1 cellular context compared by ENCODE assay signal in the genomic region with DNA sequence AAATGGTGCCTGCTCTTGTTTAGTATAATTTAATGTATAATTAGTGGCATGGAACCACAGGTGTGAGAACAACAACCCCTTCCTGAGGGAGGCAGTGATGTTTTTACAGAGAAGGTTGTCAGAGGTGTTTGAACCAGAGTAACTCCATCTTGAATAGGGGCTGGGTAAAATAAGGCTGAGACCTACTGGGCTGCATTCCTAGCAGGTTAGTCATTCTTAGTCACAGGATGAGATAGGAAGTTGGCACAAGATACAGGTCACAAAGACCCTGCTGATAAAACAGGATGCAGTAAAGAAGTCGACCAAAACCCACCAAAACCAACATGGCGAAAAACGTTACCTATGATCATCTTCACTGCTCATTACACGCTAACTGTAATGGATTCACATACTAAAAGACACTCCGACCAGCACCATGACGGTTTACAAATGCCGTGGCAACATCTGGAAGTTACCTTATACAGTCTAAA.
A peak's percentile ranks its signal among the peaks of the same experiment; 100 is the strongest.
TF ChIP-seq lines count a peak whose summit lies in the region.

No MANE protein-coding gene starts in this region.

TF ChIP-seq in K562, 482 proteins besides CTCF, POLR2A, EP300 and RAD21 (continued from another document and continues in another):
- TF ChIP-seq PYGO2 (tag; IDR thresholded peaks at IDR 0.05) (peak; percentile 100), ARID1B (IDR thresholded peaks at IDR 0.05) (peak; percentile 25; the same call in 1 of the 2 replicates), MTA2 (IDR thresholded peaks at IDR 0.05; ENCODE audit: low read depth) (no peak), TCFL5 (CRISPR knock-in tag; conservative IDR thresholded peaks at IDR 0.05) (peak; percentile 81), CHD4 (IDR thresholded peaks at IDR 0.05; ENCODE audit: insufficient read depth, insufficient replicate concordance, low read depth, low read length, poor library complexity, severe bottlenecking) (no peak), POLR2H (tag; IDR thresholded peaks at IDR 0.05; ENCODE audit: low read depth) (peak; percentile 85), ZNF707 (CRISPR knock-in tag; conservative IDR thresholded peaks at IDR 0.05) (no peak; the same call in 1 of the 2 replicates), MED1 (CRISPR knock-in tag; IDR thresholded peaks at IDR 0.05; ENCODE audit: borderline replicate concordance) (no peak), BMI1 (IDR thresholded peaks at IDR 0.05; ENCODE audit: low read length) (no peak), NCOR1 (IDR thresholded peaks at IDR 0.05) (no peak), DIDO1 (tag; IDR thresholded peaks at IDR 0.05; ENCODE audit: low read depth) (peak; percentile 98), PHF20 (IDR thresholded peaks at IDR 0.05; ENCODE audit: partially characterized antibody) (no peak), SAFB (IDR thresholded peaks at IDR 0.05; ENCODE audit: borderline replicate concordance, low read depth, low read length) (no peak), IRF2 (CRISPR knock-in tag; IDR thresholded peaks at IDR 0.05) (no peak), TEAD1 (CRISPR knock-in tag; IDR thresholded peaks at IDR 0.05) (peak; percentile 23 to 97; a peak in 2 of 4 replicates), SREBF2 (CRISPR knock-in tag; IDR thresholded peaks at IDR 0.05) (no peak), MTA1 (IDR thresholded peaks at IDR 0.05; ENCODE audit: borderline replicate concordance) (no peak), ZNF76 (CRISPR knock-in tag; IDR thresholded peaks at IDR 0.05; ENCODE audit: borderline replicate concordance) (peak; percentile 98), FOXK2 (conservative IDR thresholded peaks at IDR 0.05 in 1 of 2, IDR thresholded peaks at IDR 0.05 in 1 of 2; ENCODE audit: low read depth in 2 of 2) (no peak), CHD1 (IDR thresholded peaks at IDR 0.05; ENCODE audit: low read length) (no peak), ZNF232 (CRISPR knock-in tag; IDR thresholded peaks at IDR 0.05) (no peak), MYNN (IDR thresholded peaks at IDR 0.05) (no peak), MYNN (CRISPR knock-in tag; IDR thresholded peaks at IDR 0.05) (no peak)
- TF ChIP-seq, protein P1, sequence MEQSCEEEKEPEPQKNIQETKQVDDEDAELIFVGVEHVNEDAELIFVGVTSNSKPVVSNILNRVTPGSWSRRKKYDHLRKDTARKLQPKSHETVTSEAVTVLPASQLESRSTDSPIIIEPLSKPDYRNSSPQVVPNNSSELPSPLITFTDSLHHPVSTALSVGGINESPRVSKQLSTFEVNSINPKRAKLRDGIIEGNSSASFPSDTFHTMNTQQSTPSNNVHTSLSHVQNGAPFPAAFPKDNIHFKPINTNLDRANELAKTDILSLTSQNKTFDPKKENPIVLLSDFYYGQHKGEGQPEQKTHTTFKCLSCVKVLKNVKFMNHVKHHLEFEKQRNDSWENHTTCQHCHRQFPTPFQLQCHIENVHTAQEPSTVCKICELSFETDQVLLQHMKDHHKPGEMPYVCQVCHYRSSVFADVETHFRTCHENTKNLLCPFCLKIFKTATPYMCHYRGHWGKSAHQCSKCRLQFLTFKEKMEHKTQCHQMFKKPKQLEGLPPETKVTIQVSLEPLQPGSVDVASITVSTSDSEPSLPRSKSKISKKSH (CRISPR knock-in tag; IDR thresholded peaks at IDR 0.05), result no peak
- TF ChIP-seq, protein P2, sequence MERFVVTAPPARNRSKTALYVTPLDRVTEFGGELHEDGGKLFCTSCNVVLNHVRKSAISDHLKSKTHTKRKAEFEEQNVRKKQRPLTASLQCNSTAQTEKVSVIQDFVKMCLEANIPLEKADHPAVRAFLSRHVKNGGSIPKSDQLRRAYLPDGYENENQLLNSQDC (CRISPR knock-in tag; IDR thresholded peaks at IDR 0.05), result no peak
- TF ChIP-seq, protein P3, sequence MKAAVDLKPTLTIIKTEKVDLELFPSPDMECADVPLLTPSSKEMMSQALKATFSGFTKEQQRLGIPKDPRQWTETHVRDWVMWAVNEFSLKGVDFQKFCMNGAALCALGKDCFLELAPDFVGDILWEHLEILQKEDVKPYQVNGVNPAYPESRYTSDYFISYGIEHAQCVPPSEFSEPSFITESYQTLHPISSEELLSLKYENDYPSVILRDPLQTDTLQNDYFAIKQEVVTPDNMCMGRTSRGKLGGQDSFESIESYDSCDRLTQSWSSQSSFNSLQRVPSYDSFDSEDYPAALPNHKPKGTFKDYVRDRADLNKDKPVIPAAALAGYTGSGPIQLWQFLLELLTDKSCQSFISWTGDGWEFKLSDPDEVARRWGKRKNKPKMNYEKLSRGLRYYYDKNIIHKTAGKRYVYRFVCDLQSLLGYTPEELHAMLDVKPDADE (conservative IDR thresholded peaks at IDR 0.05; ENCODE audit: control insufficient read depth, low read depth, low read length), result no peak
- TF ChIP-seq, protein P4, sequence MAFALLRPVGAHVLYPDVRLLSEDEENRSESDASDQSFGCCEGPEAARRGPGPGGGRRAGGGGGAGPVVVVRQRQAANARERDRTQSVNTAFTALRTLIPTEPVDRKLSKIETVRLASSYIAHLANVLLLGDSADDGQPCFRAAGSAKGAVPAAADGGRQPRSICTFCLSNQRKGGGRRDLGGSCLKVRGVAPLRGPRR (CRISPR knock-in tag; IDR thresholded peaks at IDR 0.05), result no peak
- TF ChIP-seq, protein P5, sequence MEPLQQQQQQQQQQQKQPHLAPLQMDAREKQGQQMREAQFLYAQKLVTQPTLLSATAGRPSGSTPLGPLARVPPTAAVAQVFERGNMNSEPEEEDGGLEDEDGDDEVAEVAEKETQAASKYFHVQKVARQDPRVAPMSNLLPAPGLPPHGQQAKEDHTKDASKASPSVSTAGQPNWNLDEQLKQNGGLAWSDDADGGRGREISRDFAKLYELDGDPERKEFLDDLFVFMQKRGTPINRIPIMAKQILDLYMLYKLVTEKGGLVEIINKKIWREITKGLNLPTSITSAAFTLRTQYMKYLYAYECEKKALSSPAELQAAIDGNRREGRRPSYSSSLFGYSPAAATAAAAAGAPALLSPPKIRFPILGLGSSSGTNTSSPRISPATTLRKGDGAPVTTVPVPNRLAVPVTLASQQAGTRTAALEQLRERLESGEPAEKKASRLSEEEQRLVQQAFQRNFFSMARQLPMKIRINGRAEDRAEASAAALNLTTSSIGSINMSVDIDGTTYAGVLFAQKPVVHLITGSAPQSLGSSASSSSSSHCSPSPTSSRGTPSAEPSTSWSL (CRISPR knock-in tag; IDR thresholded peaks at IDR 0.05; ENCODE audit: borderline replicate concordance), result peak; percentile 85; the same call in 1 of the 2 replicates
- TF ChIP-seq, protein P6, sequence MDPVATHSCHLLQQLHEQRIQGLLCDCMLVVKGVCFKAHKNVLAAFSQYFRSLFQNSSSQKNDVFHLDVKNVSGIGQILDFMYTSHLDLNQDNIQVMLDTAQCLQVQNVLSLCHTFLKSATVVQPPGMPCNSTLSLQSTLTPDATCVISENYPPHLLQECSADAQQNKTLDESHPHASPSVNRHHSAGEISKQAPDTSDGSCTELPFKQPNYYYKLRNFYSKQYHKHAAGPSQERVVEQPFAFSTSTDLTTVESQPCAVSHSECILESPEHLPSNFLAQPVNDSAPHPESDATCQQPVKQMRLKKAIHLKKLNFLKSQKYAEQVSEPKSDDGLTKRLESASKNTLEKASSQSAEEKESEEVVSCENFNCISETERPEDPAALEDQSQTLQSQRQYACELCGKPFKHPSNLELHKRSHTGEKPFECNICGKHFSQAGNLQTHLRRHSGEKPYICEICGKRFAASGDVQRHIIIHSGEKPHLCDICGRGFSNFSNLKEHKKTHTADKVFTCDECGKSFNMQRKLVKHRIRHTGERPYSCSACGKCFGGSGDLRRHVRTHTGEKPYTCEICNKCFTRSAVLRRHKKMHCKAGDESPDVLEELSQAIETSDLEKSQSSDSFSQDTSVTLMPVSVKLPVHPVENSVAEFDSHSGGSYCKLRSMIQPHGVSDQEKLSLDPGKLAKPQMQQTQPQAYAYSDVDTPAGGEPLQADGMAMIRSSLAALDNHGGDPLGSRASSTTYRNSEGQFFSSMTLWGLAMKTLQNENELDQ (CRISPR knock-in tag; IDR thresholded peaks at IDR 0.05; ENCODE audit: borderline replicate concordance), result no peak
- TF ChIP-seq, protein P7, sequence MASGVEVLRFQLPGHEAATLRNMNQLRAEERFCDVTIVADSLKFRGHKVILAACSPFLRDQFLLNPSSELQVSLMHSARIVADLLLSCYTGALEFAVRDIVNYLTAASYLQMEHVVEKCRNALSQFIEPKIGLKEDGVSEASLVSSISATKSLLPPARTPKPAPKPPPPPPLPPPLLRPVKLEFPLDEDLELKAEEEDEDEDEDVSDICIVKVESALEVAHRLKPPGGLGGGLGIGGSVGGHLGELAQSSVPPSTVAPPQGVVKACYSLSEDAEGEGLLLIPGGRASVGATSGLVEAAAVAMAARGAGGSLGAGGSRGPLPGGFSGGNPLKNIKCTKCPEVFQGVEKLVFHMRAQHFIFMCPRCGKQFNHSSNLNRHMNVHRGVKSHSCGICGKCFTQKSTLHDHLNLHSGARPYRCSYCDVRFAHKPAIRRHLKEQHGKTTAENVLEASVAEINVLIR (CRISPR knock-in tag; IDR thresholded peaks at IDR 0.05), result peak; percentile 84
- TF ChIP-seq, protein P8, sequence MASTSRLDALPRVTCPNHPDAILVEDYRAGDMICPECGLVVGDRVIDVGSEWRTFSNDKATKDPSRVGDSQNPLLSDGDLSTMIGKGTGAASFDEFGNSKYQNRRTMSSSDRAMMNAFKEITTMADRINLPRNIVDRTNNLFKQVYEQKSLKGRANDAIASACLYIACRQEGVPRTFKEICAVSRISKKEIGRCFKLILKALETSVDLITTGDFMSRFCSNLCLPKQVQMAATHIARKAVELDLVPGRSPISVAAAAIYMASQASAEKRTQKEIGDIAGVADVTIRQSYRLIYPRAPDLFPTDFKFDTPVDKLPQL (IDR thresholded peaks at IDR 0.05; ENCODE audit: extremely low read depth, insufficient read length), result no peak
- TF ChIP-seq, protein P9, sequence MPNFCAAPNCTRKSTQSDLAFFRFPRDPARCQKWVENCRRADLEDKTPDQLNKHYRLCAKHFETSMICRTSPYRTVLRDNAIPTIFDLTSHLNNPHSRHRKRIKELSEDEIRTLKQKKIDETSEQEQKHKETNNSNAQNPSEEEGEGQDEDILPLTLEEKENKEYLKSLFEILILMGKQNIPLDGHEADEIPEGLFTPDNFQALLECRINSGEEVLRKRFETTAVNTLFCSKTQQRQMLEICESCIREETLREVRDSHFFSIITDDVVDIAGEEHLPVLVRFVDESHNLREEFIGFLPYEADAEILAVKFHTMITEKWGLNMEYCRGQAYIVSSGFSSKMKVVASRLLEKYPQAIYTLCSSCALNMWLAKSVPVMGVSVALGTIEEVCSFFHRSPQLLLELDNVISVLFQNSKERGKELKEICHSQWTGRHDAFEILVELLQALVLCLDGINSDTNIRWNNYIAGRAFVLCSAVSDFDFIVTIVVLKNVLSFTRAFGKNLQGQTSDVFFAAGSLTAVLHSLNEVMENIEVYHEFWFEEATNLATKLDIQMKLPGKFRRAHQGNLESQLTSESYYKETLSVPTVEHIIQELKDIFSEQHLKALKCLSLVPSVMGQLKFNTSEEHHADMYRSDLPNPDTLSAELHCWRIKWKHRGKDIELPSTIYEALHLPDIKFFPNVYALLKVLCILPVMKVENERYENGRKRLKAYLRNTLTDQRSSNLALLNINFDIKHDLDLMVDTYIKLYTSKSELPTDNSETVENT (CRISPR knock-in tag; IDR thresholded peaks at IDR 0.05), result no peak
- TF ChIP-seq, protein P10, sequence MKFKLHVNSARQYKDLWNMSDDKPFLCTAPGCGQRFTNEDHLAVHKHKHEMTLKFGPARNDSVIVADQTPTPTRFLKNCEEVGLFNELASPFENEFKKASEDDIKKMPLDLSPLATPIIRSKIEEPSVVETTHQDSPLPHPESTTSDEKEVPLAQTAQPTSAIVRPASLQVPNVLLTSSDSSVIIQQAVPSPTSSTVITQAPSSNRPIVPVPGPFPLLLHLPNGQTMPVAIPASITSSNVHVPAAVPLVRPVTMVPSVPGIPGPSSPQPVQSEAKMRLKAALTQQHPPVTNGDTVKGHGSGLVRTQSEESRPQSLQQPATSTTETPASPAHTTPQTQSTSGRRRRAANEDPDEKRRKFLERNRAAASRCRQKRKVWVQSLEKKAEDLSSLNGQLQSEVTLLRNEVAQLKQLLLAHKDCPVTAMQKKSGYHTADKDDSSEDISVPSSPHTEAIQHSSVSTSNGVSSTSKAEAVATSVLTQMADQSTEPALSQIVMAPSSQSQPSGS (CRISPR knock-in tag; IDR thresholded peaks at IDR 0.05), result no peak
- TF ChIP-seq, protein P11, sequence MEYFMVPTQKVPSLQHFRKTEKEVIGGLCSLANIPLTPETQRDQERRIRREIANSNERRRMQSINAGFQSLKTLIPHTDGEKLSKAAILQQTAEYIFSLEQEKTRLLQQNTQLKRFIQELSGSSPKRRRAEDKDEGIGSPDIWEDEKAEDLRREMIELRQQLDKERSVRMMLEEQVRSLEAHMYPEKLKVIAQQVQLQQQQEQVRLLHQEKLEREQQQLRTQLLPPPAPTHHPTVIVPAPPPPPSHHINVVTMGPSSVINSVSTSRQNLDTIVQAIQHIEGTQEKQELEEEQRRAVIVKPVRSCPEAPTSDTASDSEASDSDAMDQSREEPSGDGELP (CRISPR knock-in tag; IDR thresholded peaks at IDR 0.05; ENCODE audit: borderline replicate concordance), result no peak
- TF ChIP-seq, protein P12, sequence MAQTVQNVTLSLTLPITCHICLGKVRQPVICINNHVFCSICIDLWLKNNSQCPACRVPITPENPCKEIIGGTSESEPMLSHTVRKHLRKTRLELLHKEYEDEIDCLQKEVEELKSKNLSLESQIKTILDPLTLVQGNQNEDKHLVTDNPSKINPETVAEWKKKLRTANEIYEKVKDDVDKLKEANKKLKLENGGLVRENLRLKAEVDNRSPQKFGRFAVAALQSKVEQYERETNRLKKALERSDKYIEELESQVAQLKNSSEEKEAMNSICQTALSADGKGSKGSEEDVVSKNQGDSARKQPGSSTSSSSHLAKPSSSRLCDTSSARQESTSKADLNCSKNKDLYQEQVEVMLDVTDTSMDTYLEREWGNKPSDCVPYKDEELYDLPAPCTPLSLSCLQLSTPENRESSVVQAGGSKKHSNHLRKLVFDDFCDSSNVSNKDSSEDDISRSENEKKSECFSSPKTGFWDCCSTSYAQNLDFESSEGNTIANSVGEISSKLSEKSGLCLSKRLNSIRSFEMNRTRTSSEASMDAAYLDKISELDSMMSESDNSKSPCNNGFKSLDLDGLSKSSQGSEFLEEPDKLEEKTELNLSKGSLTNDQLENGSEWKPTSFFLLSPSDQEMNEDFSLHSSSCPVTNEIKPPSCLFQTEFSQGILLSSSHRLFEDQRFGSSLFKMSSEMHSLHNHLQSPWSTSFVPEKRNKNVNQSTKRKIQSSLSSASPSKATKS (CRISPR knock-in tag; IDR thresholded peaks at IDR 0.05), result no peak
- TF ChIP-seq, protein P13, sequence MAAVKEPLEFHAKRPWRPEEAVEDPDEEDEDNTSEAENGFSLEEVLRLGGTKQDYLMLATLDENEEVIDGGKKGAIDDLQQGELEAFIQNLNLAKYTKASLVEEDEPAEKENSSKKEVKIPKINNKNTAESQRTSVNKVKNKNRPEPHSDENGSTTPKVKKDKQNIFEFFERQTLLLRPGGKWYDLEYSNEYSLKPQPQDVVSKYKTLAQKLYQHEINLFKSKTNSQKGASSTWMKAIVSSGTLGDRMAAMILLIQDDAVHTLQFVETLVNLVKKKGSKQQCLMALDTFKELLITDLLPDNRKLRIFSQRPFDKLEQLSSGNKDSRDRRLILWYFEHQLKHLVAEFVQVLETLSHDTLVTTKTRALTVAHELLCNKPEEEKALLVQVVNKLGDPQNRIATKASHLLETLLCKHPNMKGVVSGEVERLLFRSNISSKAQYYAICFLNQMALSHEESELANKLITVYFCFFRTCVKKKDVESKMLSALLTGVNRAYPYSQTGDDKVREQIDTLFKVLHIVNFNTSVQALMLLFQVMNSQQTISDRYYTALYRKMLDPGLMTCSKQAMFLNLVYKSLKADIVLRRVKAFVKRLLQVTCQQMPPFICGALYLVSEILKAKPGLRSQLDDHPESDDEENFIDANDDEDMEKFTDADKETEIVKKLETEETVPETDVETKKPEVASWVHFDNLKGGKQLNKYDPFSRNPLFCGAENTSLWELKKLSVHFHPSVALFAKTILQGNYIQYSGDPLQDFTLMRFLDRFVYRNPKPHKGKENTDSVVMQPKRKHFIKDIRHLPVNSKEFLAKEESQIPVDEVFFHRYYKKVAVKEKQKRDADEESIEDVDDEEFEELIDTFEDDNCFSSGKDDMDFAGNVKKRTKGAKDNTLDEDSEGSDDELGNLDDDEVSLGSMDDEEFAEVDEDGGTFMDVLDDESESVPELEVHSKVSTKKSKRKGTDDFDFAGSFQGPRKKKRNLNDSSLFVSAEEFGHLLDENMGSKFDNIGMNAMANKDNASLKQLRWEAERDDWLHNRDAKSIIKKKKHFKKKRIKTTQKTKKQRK (IDR thresholded peaks at IDR 0.05; ENCODE audit: borderline replicate concordance, low read depth, low read length), result no peak
